In genomic region chr9:99896119-99896518, GRCh38 we compare ENCODE assay signal across 29 cellular contexts.
"Had no signal": no experiment of that assay in that cellular context is flagged by ENCODE, and none has a peak within 500 bp of the region (broad histone marks: within the 10 kb centered on the region; RNA-seq: fewer than 3 reads in every experiment).

No MANE protein-coding gene starts in this region.

- DNase-seq: activated CD4-positive, alpha-beta memory T cell treated with anti-CD3 and anti-CD28 coated beads, Interleukin-2, amount 10 ng/mL, durations not matched to agents 7 days and 5 days; activated CD4-positive, alpha-beta T cell treated with anti-CD3 and anti-CD28 coated beads for 1 hour; activated CD4-positive, alpha-beta T cell treated with anti-CD3 and anti-CD28 coated beads for 48 hours; activated CD4-positive, CD25-positive, alpha-beta regulatory T cell; activated CD8-positive, alpha-beta memory T cell treated with anti-CD3 and anti-CD28 coated beads for 24 hours; activated CD8-positive, alpha-beta memory T cell treated with anti-CD3 and anti-CD28 coated beads, Interleukin-2, amount 10 ng/mL, durations not matched to agents 7 days and 5 days; activated CD8-positive, alpha-beta memory T cell treated with anti-CD3 and anti-CD28 coated beads, Interleukin-2, amount 50 U/mL, for 48 hours; activated effector memory CD4-positive, alpha-beta T cell treated with Interleukin-2 at 50 U/mL for 16 hours; activated naive CD4-positive, alpha-beta T cell treated with anti-CD3 and anti-CD28 coated beads, Interleukin-2, amount 10 ng/mL, durations not matched to agents 7 days and 5 days; activated naive CD8-positive, alpha-beta T cell treated with anti-CD3 and anti-CD28 coated beads, Interleukin-2, amount 50 U/mL, for 24 hours; activated T-cell treated with anti-CD3 and anti-CD28 coated beads, Interleukin-2, amount 50 U/mL, for 48 hours; anterior cingulate cortex; caudate nucleus; cerebellar nuclear complex; Karpas-422; KBM-7; NCI-H1105 treated with DMSO at 0.1 percent for 48 hours; NCI-H1436 treated with DMSO at 0.1 percent for 48 hours; NCI-H1694 treated with DMSO at 0.1 percent for 48 hours; NCI-H2081; NCI-H446; NCI-H524 treated with DMSO at 0.1 percent for 48 hours; PC-9; Right ventricle myocardium superior; SW 1271; T-helper 1 cell; T-helper 2 cell; T-helper 9 cell; WERI-Rb-1 had no signal

- H3K4me2 ChIP-seq: PC-9 had no signal

- H3K27ac ChIP-seq: PC-9, WERI-Rb-1 had no signal

- H3K36me3 ChIP-seq: WERI-Rb-1 had no signal

- H2AFZ ChIP-seq: PC-9 had no signal

- H3K4me3 ChIP-seq: PC-9 had no signal
